9 cellular contexts compared by ENCODE assay signal in genomic region chr1:8096105-8097011, GRCh38.
DNase-seq lines count a peak whose midpoint lies in the region; ATAC-seq and TF ChIP-seq lines count a peak whose summit lies in the region.
"Had no signal": no experiment of that assay in that cellular context is flagged by ENCODE, and none has a peak within 500 bp of the region (broad histone marks: within the 10 kb centered on the region; RNA-seq: fewer than 3 reads in every experiment).

No MANE protein-coding gene starts in this region.

- intact Hi-C loops in body of pancreas (cut with DNase I), result no loop called here

- H3K4me3 ChIP-seq in ACC112 (ENCODE audit: low read depth, low read length) (peak overlapping the region; percentile 49), body of pancreas (no peak overlapping the region), mesodermal cell (ENCODE audit: extremely low read depth, insufficient read depth, low read length, poor library complexity, severe bottlenecking) (no peak overlapping the region)

- peak overlapping the region; percentile 80 for H2AFZ ChIP-seq in ACC112 (ENCODE audit: low read length, unreplicated experiment)

- TF ChIP-seq CTCF in body of pancreas (IDR thresholded peaks at IDR 0.05), result peak in 1 of 7 experiments; percentile 1

- no peak for TF ChIP-seq POLR2A in body of pancreas (IDR thresholded peaks at IDR 0.05)

- DNase-seq in HT-29 (ENCODE audit: low spot score) (peak; percentile 81), body of pancreas (no peak), NCI-H1092 (lab: John Stamatoyannopoulos, UW) (no peak), epidermal melanocyte (ENCODE audit: insufficient read length, low spot score) (no peak)
- DNase-seq: NCI-H1694 treated with DMSO at 0.1 percent for 48 hours had no signal

- H3K36me3 ChIP-seq in ACC112 (ENCODE audit: insufficient read depth, low read length), result no peaks in the 10 kb centered on the region
- no peaks in the 10 kb centered on the region for H3K36me3 ChIP-seq in body of pancreas (replicated peaks in 1 of 2; ENCODE audit: insufficient read depth in 1 of 2, low read depth in 2 of 2)
- H3K36me3 ChIP-seq in mesodermal cell (ENCODE audit: control insufficient read depth, insufficient read depth, low read length), result no peaks in the 10 kb centered on the region

- H3K27ac ChIP-seq in ACC112 (ENCODE audit: low read depth, low read length) (peak overlapping the region; percentile 99), body of pancreas (peak overlapping the region; percentile 63 to 85 (median 68)), mesodermal cell (ENCODE audit: low read depth, low read length, severe bottlenecking) (peak overlapping the region; percentile 68)

- H3K4me1 ChIP-seq in ACC112 (ENCODE audit: control insufficient read depth, insufficient read depth, low read length, unreplicated experiment) (peaks cover 51% of the 10 kb centered on the region), body of pancreas (peaks cover 39% of the 10 kb centered on the region), mesodermal cell (ENCODE audit: control insufficient read depth, insufficient read depth, low read length, poor library complexity, severe bottlenecking) (peaks cover 49% of the 10 kb centered on the region)

- 17 to 21% methylated on average over 12 of the region's 12 CpGs for WGBS in body of pancreas, 2 donors
- WGBS in mesodermal cell (ENCODE audit: insufficient coverage in 2 of 2), 2 experiments, result 93 to 99% methylated on average over 6 to 8 of the region's 12 CpGs

- ATAC-seq in body of pancreas (peak; percentile 74), HG03095 (IDR thresholded peaks at IDR 0.05; ENCODE audit: unreplicated experiment) (no peak), GM18870 (IDR thresholded peaks at IDR 0.05; ENCODE audit: unreplicated experiment) (no peak)

- H3K79me2 ChIP-seq in ACC112 (ENCODE audit: control insufficient read depth, insufficient read depth, low read length, unreplicated experiment), result no peaks in the 10 kb centered on the region

- H3K9me3 ChIP-seq in body of pancreas (no peaks in the 10 kb centered on the region), mesodermal cell (ENCODE audit: control insufficient read depth, low read length) (no peaks in the 10 kb centered on the region)

- no peaks in the 10 kb centered on the region for H3K27me3 ChIP-seq in ACC112 (ENCODE audit: insufficient read depth, low read length)
- no peaks in the 10 kb centered on the region for H3K27me3 ChIP-seq in body of pancreas
